Comparison of ENCODE assay signal across 1 cellular context in the genomic region with DNA sequence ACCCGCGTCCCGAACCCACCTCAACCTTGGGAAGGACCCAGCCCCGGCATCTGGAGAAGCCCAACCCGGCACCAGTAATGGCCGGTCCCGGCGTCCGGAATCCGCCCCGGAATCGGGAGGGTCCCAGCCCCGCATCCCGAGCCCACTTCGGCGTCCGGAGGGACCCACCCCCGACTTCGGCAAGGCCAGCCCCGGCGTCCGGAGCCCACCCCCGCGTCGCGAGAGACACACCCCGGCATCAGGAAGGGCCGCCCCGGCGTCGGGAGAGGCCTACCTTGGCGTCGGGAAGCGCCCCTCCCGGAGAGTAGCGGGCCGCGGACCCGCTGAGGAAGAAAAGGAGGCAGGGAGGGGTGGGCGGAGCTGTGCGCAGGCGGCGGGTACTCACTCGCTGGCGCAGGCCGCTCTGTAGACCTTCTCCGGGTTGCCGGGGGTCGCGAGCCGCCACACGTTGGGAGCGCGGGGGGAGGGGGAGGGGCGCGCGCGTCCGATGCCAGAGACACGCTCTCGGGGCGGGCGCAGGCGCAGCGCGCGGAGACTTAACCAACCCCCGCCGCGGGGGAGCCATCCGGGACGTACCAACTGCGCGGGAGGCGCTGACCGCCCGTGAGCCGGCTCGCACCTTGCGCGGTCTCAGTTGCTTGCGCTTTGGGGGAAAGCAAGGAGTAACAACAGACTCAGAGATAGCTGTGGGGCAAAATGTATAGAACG.
TF ChIP-seq lines count a peak whose summit lies in the region.

A gene (minus strand): TSS at position 515 of the 708 bp plus-strand sequence. CDS start 24,164 bp downstream, outside the sequence.

TF ChIP-seq in GM12878, 131 proteins besides CTCF, POLR2A, EP300 and RAD21 (continued from another document and continues in another):
- TF ChIP-seq, protein P1, sequence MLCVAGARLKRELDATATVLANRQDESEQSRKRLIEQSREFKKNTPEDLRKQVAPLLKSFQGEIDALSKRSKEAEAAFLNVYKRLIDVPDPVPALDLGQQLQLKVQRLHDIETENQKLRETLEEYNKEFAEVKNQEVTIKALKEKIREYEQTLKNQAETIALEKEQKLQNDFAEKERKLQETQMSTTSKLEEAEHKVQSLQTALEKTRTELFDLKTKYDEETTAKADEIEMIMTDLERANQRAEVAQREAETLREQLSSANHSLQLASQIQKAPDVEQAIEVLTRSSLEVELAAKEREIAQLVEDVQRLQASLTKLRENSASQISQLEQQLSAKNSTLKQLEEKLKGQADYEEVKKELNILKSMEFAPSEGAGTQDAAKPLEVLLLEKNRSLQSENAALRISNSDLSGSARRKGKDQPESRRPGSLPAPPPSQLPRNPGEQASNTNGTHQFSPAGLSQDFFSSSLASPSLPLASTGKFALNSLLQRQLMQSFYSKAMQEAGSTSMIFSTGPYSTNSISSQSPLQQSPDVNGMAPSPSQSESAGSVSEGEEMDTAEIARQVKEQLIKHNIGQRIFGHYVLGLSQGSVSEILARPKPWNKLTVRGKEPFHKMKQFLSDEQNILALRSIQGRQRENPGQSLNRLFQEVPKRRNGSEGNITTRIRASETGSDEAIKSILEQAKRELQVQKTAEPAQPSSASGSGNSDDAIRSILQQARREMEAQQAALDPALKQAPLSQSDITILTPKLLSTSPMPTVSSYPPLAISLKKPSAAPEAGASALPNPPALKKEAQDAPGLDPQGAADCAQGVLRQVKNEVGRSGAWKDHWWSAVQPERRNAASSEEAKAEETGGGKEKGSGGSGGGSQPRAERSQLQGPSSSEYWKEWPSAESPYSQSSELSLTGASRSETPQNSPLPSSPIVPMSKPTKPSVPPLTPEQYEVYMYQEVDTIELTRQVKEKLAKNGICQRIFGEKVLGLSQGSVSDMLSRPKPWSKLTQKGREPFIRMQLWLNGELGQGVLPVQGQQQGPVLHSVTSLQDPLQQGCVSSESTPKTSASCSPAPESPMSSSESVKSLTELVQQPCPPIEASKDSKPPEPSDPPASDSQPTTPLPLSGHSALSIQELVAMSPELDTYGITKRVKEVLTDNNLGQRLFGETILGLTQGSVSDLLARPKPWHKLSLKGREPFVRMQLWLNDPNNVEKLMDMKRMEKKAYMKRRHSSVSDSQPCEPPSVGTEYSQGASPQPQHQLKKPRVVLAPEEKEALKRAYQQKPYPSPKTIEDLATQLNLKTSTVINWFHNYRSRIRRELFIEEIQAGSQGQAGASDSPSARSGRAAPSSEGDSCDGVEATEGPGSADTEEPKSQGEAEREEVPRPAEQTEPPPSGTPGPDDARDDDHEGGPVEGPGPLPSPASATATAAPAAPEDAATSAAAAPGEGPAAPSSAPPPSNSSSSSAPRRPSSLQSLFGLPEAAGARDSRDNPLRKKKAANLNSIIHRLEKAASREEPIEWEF (IDR thresholded peaks at IDR 0.05; ENCODE audit: insufficient replicate concordance, low read depth, low read length), result no peak
- TF ChIP-seq RELA (IDR thresholded peaks at IDR 0.05; ENCODE audit: borderline replicate concordance, partially characterized antibody) (no peak), EZH2 (IDR thresholded peaks at IDR 0.05; ENCODE audit: borderline replicate concordance, control insufficient read depth, low read depth, low read length) (no peak), KDM1A (IDR thresholded peaks at IDR 0.05; ENCODE audit: borderline replicate concordance) (no peak), GABPA (IDR thresholded peaks at IDR 0.05; ENCODE audit: low read depth) (no peak), MEF2B (IDR thresholded peaks at IDR 0.05; ENCODE audit: partially characterized antibody, poor library complexity, severe bottlenecking) (peak; percentile 47), LARP7 (IDR thresholded peaks at IDR 0.05) (peak; percentile 30; the same call in 1 of the 2 replicates), MTA3 (IDR thresholded peaks at IDR 0.05; ENCODE audit: borderline replicate concordance, low read length) (no peak), TBL1XR1 (IDR thresholded peaks at IDR 0.05; ENCODE audit: low read depth, low read length) (no peak), NRF1 (conservative IDR thresholded peaks at IDR 0.05; ENCODE audit: low read depth, low read length) (peak; percentile 83), JUNB (IDR thresholded peaks at IDR 0.05) (no peak), SIX5 (IDR thresholded peaks at IDR 0.05; ENCODE audit: low read depth, low read length, severe bottlenecking) (peak; percentile 59), SPI1 (IDR thresholded peaks at IDR 0.05; ENCODE audit: borderline replicate concordance, insufficient read depth, low read depth, low read length) (no peak), STAT3 (IDR thresholded peaks at IDR 0.05; ENCODE audit: low read depth, low read length) (no peak), SREBF2 (IDR thresholded peaks at IDR 0.05; ENCODE audit: low read length) (no peak)
- TF ChIP-seq, protein P2, sequence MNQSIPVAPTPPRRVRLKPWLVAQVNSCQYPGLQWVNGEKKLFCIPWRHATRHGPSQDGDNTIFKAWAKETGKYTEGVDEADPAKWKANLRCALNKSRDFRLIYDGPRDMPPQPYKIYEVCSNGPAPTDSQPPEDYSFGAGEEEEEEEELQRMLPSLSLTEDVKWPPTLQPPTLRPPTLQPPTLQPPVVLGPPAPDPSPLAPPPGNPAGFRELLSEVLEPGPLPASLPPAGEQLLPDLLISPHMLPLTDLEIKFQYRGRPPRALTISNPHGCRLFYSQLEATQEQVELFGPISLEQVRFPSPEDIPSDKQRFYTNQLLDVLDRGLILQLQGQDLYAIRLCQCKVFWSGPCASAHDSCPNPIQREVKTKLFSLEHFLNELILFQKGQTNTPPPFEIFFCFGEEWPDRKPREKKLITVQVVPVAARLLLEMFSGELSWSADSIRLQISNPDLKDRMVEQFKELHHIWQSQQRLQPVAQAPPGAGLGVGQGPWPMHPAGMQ (IDR thresholded peaks at IDR 0.05; ENCODE audit: borderline replicate concordance), result no peak
- TF ChIP-seq, protein P3, sequence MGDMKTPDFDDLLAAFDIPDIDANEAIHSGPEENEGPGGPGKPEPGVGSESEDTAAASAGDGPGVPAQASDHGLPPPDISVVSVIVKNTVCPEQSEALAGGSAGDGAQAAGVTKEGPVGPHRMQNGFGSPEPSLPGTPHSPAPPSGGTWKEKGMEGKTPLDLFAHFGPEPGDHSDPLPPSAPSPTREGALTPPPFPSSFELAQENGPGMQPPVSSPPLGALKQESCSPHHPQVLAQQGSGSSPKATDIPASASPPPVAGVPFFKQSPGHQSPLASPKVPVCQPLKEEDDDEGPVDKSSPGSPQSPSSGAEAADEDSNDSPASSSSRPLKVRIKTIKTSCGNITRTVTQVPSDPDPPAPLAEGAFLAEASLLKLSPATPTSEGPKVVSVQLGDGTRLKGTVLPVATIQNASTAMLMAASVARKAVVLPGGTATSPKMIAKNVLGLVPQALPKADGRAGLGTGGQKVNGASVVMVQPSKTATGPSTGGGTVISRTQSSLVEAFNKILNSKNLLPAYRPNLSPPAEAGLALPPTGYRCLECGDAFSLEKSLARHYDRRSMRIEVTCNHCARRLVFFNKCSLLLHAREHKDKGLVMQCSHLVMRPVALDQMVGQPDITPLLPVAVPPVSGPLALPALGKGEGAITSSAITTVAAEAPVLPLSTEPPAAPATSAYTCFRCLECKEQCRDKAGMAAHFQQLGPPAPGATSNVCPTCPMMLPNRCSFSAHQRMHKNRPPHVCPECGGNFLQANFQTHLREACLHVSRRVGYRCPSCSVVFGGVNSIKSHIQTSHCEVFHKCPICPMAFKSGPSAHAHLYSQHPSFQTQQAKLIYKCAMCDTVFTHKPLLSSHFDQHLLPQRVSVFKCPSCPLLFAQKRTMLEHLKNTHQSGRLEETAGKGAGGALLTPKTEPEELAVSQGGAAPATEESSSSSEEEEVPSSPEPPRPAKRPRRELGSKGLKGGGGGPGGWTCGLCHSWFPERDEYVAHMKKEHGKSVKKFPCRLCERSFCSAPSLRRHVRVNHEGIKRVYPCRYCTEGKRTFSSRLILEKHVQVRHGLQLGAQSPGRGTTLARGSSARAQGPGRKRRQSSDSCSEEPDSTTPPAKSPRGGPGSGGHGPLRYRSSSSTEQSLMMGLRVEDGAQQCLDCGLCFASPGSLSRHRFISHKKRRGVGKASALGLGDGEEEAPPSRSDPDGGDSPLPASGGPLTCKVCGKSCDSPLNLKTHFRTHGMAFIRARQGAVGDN (IDR thresholded peaks at IDR 0.05), result no peak; the same call in 1 of the 2 replicates
- TF ChIP-seq, protein P4, sequence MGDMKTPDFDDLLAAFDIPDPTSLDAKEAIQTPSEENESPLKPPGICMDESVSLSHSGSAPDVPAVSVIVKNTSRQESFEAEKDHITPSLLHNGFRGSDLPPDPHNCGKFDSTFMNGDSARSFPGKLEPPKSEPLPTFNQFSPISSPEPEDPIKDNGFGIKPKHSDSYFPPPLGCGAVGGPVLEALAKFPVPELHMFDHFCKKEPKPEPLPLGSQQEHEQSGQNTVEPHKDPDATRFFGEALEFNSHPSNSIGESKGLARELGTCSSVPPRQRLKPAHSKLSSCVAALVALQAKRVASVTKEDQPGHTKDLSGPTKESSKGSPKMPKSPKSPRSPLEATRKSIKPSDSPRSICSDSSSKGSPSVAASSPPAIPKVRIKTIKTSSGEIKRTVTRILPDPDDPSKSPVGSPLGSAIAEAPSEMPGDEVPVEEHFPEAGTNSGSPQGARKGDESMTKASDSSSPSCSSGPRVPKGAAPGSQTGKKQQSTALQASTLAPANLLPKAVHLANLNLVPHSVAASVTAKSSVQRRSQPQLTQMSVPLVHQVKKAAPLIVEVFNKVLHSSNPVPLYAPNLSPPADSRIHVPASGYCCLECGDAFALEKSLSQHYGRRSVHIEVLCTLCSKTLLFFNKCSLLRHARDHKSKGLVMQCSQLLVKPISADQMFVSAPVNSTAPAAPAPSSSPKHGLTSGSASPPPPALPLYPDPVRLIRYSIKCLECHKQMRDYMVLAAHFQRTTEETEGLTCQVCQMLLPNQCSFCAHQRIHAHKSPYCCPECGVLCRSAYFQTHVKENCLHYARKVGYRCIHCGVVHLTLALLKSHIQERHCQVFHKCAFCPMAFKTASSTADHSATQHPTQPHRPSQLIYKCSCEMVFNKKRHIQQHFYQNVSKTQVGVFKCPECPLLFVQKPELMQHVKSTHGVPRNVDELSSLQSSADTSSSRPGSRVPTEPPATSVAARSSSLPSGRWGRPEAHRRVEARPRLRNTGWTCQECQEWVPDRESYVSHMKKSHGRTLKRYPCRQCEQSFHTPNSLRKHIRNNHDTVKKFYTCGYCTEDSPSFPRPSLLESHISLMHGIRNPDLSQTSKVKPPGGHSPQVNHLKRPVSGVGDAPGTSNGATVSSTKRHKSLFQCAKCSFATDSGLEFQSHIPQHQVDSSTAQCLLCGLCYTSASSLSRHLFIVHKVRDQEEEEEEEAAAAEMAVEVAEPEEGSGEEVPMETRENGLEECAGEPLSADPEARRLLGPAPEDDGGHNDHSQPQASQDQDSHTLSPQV (IDR thresholded peaks at IDR 0.05), result no peak
- TF ChIP-seq, protein P5, sequence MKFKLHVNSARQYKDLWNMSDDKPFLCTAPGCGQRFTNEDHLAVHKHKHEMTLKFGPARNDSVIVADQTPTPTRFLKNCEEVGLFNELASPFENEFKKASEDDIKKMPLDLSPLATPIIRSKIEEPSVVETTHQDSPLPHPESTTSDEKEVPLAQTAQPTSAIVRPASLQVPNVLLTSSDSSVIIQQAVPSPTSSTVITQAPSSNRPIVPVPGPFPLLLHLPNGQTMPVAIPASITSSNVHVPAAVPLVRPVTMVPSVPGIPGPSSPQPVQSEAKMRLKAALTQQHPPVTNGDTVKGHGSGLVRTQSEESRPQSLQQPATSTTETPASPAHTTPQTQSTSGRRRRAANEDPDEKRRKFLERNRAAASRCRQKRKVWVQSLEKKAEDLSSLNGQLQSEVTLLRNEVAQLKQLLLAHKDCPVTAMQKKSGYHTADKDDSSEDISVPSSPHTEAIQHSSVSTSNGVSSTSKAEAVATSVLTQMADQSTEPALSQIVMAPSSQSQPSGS (IDR thresholded peaks at IDR 0.05; ENCODE audit: low read length), result no peak
- TF ChIP-seq, protein P6, sequence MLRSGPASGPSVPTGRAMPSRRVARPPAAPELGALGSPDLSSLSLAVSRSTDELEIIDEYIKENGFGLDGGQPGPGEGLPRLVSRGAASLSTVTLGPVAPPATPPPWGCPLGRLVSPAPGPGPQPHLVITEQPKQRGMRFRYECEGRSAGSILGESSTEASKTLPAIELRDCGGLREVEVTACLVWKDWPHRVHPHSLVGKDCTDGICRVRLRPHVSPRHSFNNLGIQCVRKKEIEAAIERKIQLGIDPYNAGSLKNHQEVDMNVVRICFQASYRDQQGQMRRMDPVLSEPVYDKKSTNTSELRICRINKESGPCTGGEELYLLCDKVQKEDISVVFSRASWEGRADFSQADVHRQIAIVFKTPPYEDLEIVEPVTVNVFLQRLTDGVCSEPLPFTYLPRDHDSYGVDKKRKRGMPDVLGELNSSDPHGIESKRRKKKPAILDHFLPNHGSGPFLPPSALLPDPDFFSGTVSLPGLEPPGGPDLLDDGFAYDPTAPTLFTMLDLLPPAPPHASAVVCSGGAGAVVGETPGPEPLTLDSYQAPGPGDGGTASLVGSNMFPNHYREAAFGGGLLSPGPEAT (IDR thresholded peaks at IDR 0.05; ENCODE audit: low read depth), result peak; percentile 85; the same call in 1 of the 2 replicates
- TF ChIP-seq, protein P7, sequence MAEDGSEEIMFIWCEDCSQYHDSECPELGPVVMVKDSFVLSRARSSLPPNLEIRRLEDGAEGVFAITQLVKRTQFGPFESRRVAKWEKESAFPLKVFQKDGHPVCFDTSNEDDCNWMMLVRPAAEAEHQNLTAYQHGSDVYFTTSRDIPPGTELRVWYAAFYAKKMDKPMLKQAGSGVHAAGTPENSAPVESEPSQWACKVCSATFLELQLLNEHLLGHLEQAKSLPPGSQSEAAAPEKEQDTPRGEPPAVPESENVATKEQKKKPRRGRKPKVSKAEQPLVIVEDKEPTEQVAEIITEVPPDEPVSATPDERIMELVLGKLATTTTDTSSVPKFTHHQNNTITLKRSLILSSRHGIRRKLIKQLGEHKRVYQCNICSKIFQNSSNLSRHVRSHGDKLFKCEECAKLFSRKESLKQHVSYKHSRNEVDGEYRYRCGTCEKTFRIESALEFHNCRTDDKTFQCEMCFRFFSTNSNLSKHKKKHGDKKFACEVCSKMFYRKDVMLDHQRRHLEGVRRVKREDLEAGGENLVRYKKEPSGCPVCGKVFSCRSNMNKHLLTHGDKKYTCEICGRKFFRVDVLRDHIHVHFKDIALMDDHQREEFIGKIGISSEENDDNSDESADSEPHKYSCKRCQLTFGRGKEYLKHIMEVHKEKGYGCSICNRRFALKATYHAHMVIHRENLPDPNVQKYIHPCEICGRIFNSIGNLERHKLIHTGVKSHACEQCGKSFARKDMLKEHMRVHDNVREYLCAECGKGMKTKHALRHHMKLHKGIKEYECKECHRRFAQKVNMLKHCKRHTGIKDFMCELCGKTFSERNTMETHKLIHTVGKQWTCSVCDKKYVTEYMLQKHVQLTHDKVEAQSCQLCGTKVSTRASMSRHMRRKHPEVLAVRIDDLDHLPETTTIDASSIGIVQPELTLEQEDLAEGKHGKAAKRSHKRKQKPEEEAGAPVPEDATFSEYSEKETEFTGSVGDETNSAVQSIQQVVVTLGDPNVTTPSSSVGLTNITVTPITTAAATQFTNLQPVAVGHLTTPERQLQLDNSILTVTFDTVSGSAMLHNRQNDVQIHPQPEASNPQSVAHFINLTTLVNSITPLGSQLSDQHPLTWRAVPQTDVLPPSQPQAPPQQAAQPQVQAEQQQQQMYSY (CRISPR knock-in tag; IDR thresholded peaks at IDR 0.05), result no peak
- TF ChIP-seq, protein P8, sequence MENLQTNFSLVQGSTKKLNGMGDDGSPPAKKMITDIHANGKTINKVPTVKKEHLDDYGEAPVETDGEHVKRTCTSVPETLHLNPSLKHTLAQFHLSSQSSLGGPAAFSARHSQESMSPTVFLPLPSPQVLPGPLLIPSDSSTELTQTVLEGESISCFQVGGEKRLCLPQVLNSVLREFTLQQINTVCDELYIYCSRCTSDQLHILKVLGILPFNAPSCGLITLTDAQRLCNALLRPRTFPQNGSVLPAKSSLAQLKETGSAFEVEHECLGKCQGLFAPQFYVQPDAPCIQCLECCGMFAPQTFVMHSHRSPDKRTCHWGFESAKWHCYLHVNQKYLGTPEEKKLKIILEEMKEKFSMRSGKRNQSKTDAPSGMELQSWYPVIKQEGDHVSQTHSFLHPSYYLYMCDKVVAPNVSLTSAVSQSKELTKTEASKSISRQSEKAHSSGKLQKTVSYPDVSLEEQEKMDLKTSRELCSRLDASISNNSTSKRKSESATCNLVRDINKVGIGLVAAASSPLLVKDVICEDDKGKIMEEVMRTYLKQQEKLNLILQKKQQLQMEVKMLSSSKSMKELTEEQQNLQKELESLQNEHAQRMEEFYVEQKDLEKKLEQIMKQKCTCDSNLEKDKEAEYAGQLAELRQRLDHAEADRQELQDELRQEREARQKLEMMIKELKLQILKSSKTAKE (IDR thresholded peaks at IDR 0.05; ENCODE audit: low read depth, poor library complexity, severe bottlenecking), result no peak
